Comparison of ENCODE assay signal across 8 cellular contexts in the genomic region with DNA sequence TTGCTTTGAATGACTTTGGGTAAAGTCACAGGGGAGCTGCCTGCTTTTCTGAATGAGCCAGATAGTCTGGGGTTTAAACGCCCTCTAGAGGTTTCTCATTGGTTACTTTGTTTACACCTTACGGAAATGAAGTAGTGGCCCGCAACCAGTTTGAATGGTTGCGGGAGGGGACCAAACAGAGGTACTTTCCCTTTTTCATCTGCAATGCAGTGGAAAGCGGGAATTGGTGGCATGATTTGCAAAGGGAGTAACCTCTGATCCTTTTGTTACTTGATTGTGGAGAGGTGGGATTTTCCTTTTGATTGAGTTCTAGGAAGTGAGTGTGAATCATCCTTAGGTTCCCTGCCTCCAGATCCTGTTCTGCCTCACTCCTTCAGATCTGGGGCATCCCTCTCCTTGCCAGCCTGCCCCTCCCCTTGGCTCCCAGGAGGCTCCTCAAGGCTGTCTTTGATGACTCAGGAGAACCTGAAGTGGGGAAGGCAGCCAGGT. TPM values are rescaled to one million over a fixed set of nuclear protein-coding genes. Genes with fewer than 3 reads are reported as not detected.
DNase-seq lines count a peak whose midpoint lies in the region; ATAC-seq and TF ChIP-seq lines count a peak whose summit lies in the region.

No MANE protein-coding gene starts in this region.

- in situ Hi-C loops in GM13977 (cut with MboI; ENCODE audit: low pct_unique_long_range_greater_than_20kb, low sequenced_read_pairs, unreplicated experiment), result no loop called here

- H3K27me3 Mint-ChIP-seq in naive B cell, result peaks cover 0 to 3% (median 0%) of the 10 kb centered on the region in 3 donors

- peaks cover 16 to 23% (median 22%) of the 10 kb centered on the region in 3 donors for H3K4me1 Mint-ChIP-seq in naive B cell

- H3K9me3 Mint-ChIP-seq in naive B cell, result peaks cover 1 to 9% (median 4%) of the 10 kb centered on the region in 7 donors

- H3K4me3 Mint-ChIP-seq in naive B cell, result peak overlapping the region in 2 of 8 donors; percentile 1 to 52

- DNase-seq in GM13977 (ENCODE audit: low spot score) (no peak), NCI-H526 (lab: John Stamatoyannopoulos, UW) (peak; percentile 5 to 51), cerebellar cortex (ENCODE audit: low spot score) (peak; percentile 29), naive B cell (peak; percentile 29), dedifferentiated amniotic fluid mesenchymal stem cell (ENCODE audit: extremely low spot score) (no peak), HuH-7 (ENCODE audit: low spot score) (no peak)

- peak overlapping the region; percentile 48 for H3K27ac ChIP-seq in C4-2B

- peak; percentile 21 for TF ChIP-seq CTCF in C4-2B (conservative IDR thresholded peaks at IDR 0.05)
- peak; percentile 55 for TF ChIP-seq CTCF in GM13977 (IDR thresholded peaks at IDR 0.05; ENCODE audit: extremely low read depth, insufficient read depth, missing control alignments)

- ATAC-seq in HG02678 (IDR thresholded peaks at IDR 0.05; ENCODE audit: unreplicated experiment) (peak; percentile 91), naive B cell (ENCODE audit: low read depth in 2 of 2) (peak; percentile 79 to 88)

- peak overlapping the region in 1 of 6 donors; percentile 12 for H3K27ac Mint-ChIP-seq in naive B cell

- peaks cover 3 to 4% of the 10 kb centered on the region in 2 donors for H3K36me3 Mint-ChIP-seq in naive B cell

RNA-seq across cellular contexts. Expression of gene GLYATL1, which starts 15.9 kb away (rescaled TPM):
- under 1 TPM in 5 of 6 donors, not detected in 1; 0.15 to 0.79 (median 0.31) TPM for polyA plus RNA-seq in naive B cell (ENCODE audit: low read depth in 6 of 6)

Comparison
In these comparisons a context has a peak if more than half of its experiments do, and no peak if none do; other contexts are left out.
1. DNase-seq: peak in NCI-H526 (2 of 2), cerebellar cortex (single experiment) and naive B cell (single experiment); none in GM13977 (single experiment), dedifferentiated amniotic fluid mesenchymal stem cell (single experiment) and HuH-7 (single experiment).